7 cellular contexts compared by ENCODE assay signal in the genomic region with DNA sequence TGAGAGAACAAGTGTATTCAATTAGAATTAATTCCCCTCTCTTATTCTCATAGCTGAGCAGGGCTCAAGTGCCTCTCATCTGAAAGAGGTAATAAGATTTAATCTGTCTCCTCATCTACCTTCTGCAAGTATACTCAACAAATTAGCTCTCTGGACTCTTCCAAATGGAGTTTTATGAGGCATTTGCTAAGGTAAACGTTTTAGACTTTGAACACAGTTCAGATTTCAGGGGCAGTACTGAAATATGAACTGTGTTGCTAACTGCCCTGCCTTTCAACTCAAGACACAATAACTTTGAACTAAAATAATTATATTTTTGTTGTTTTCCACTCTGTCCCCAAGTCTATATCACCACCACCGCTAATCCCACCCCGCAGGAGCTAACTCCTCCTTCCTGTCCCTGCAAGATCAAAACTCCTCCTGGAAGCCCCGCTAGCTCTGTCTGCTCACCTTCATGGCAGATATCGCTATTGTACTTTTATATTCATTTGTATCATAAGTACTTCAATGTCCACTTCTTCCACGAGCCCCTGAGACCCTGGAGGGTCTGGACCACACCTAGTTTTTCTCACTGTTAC.
A peak's percentile ranks its signal among the peaks of the same experiment; 100 is the strongest.
DNase-seq lines count a peak whose midpoint lies in the region; ATAC-seq, FAIRE-seq and TF ChIP-seq lines count a peak whose summit lies in the region.
"Not testable (repeated sequence)": the region's sequence is repeated elsewhere in the genome, so short reads cannot be mapped to it uniquely, and the experiment has no call there.

No MANE protein-coding gene starts in this region.

- not testable (repeated sequence) for H3K9me3 Mint-ChIP-seq in natural killer cell

- H3K9ac ChIP-seq in endocrine pancreas (ENCODE audit: control insufficient read depth, insufficient read depth, low read length) (peak overlapping the region; percentile 38), iPS-20b (ENCODE audit: low read depth, low read length) (peak overlapping the region; percentile 51; the same call in 1 of the 2 replicates)

- POLR2A ChIA-PET in HEK293 (lab: Yijun Ruan, JAX) = interaction anchor here (0.6 to 1.4 kb wide), 2 partner anchors 295 to 426 kb away, joined by 3 to 9 read pairs; partner anchors contain the start of gene WDR1

- H3K36me3 ChIP-seq in HEK293 (ENCODE audit: control insufficient read depth in 2 of 2, insufficient read depth in 1 of 2, low read length in 2 of 2); endocrine pancreas (ENCODE audit: control insufficient read depth, insufficient read depth, low read length); iPS-20b (ENCODE audit: insufficient read depth, low read depth, low read length); small intestine (ENCODE audit: control insufficient read depth in 2 of 2, insufficient read depth in 2 of 2, low read length in 2 of 2): not testable (repeated sequence)

- not testable (repeated sequence) for H3K36me3 Mint-ChIP-seq in T-helper 17 cell (ENCODE audit: low read depth); natural killer cell

- FAIRE-seq in small intestine (lab: Jason Lieb, UNC) = not testable (repeated sequence)

- H3K27me3 ChIP-seq in endocrine pancreas (ENCODE audit: control insufficient read depth, insufficient read depth, low read length); iPS-20b (ENCODE audit: insufficient read depth, low read length); small intestine (ENCODE audit: control insufficient read depth in 2 of 2, insufficient read depth in 2 of 2, low read length in 2 of 2): not testable (repeated sequence)

- intact Hi-C loops in natural killer cell (cut with micrococcal nuclease) = not testable (repeated sequence)

- TF ChIP-seq CTCF in HEK293 (tag by site-specific recombination; IDR thresholded peaks at IDR 0.05); natural killer cell (IDR thresholded peaks at IDR 0.05): not testable (repeated sequence)

- ATAC-seq in T-helper 17 cell, natural killer cell: not testable (repeated sequence)

- H3K9me3 ChIP-seq in HEK293 (ENCODE audit: control insufficient read depth, insufficient read depth, low read depth, low read length); T-helper 17 cell (ENCODE audit: control insufficient read depth, low read length, poor library complexity, severe bottlenecking); endocrine pancreas (ENCODE audit: control insufficient read depth, low read length); iPS-20b (ENCODE audit: insufficient read depth, low read depth, low read length); small intestine (ENCODE audit: control insufficient read depth, low read depth): not testable (repeated sequence)

- CTCF ChIA-PET in HEK293 (lab: Yijun Ruan, JAX) = interaction anchor here (0.6 to 2.4 kb wide), 3 partner anchors 13 to 159 kb away, joined by 4 to 17 read pairs (median 4); no protein-coding TSS in a partner anchor

- 8 to 31% (median 23%) methylated on average over 6 of the region's 6 CpGs for WGBS in small intestine, 3 donors

- H3K27ac ChIP-seq in HEK293 (ENCODE audit: extremely low read depth, low read depth, low read length) = peak overlapping the region; percentile 53; the same call in 1 of the 2 replicates
- peak overlapping the region; percentile 72 for H3K27ac ChIP-seq in angular gyrus (ENCODE audit: low read depth, low read length)
- not testable (repeated sequence) for H3K27ac ChIP-seq in iPS-20b (ENCODE audit: low read length)
- H3K27ac ChIP-seq in small intestine (ENCODE audit: low read depth in 1 of 2, low read length in 1 of 2) = peak overlapping the region; percentile 79 to 88

- H3K27ac Mint-ChIP-seq in T-helper 17 cell (peak overlapping the region; percentile 72), natural killer cell (peak overlapping the region; percentile 70 to 81)

- H3K4me1 Mint-ChIP-seq in T-helper 17 cell (peaks cover 13% of the 10 kb centered on the region), natural killer cell (peaks cover 9 to 13% of the 10 kb centered on the region in 2 donors)

- H3K4me3 Mint-ChIP-seq in T-helper 17 cell (peak overlapping the region; percentile 82), natural killer cell (peak overlapping the region; percentile 87)

- not testable (repeated sequence) for DNase-seq in T-helper 17 cell, natural killer cell
- peak; percentile 83 for DNase-seq in small intestine

- not testable (repeated sequence) for H3K4me1 ChIP-seq in HEK293 (ENCODE audit: control insufficient read depth, insufficient read depth, low read length); endocrine pancreas (ENCODE audit: control insufficient read depth, insufficient read depth, low read length); iPS-20b (ENCODE audit: insufficient read depth, low read length); small intestine (ENCODE audit: control insufficient read depth in 2 of 2, insufficient read depth in 1 of 2, low read depth in 1 of 2, low read length in 1 of 2)

- not testable (repeated sequence) for H3K27me3 Mint-ChIP-seq in T-helper 17 cell; natural killer cell (ENCODE audit: low read depth in 2 of 2)

- H3K4me3 ChIP-seq in HEK293 (ENCODE audit: low read depth, low read length) = not testable (repeated sequence)
- H3K4me3 ChIP-seq in endocrine pancreas (ENCODE audit: control insufficient read depth, insufficient read depth, low read length) (peak overlapping the region; percentile 52), iPS-20b (ENCODE audit: low read length) (peak overlapping the region; percentile 67; the same call in 1 of the 2 replicates), small intestine (ENCODE audit: low read depth in 1 of 2, low read length in 2 of 2) (peak overlapping the region in 1 of 2 donors; percentile 58)

TF ChIP-seq in HEK293, 187 proteins besides CTCF, POLR2A, EP300 and RAD21:
- TF ChIP-seq ZXDB (tag by site-specific recombination; IDR thresholded peaks at IDR 0.05) = peak; percentile 25; the same call in 1 of the 2 replicates
